ENCODE assay signal across 14 cellular contexts in the genomic region with DNA sequence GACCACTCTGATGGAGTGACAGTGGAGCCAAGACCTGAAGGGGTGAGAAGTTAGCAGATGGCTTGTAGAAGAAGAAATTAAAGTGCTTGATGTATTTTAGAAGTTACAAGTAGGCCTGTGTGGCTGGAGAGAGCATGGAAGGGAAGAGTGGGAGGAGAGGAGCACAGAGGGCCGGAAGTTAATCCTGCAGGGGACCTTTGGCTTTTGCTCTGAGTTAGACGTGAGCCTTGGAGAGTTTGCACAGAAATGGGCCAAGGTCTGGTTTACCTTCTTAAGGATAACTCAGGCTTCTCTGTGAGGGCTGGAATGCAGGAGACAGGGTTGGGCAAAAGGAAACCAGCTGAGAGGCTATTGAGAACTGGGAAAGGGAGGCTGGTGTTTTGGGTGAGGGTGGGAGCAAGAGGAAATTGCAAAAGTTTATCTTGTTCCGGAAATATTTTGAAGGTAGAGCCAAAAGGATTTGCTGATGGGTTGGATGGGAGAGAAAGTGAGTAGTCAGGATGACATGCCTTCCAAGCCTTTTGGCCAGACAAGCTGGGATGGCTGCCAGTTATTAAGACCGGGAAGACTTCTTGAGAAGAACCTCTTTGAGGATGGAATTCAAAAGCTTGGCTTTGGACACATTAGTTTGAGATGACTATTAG. TPM values are rescaled to one million over a fixed set of nuclear protein-coding genes. Genes with fewer than 3 reads are reported as not detected.
DNase-seq lines count a peak whose midpoint lies in the region; TF ChIP-seq lines count a peak whose summit lies in the region.
"Had no signal": no experiment of that assay in that cellular context is flagged by ENCODE, and none has a peak within 500 bp of the region (broad histone marks: within the 10 kb centered on the region; RNA-seq: fewer than 3 reads in every experiment).

No MANE protein-coding gene starts in this region.

- H3K27ac Mint-ChIP-seq in endothelial cell (ENCODE audit: unreplicated experiment) = peak overlapping the region; percentile 3
- H3K27ac Mint-ChIP-seq in activated naive CD4-positive, alpha-beta T cell treated with anti-CD3 and anti-CD28 coated beads for 36 hours = no peak overlapping the region
- H3K27ac Mint-ChIP-seq: activated naive CD8-positive, alpha-beta T cell treated with anti-CD3 and anti-CD28 coated beads, Interleukin-2, amount 10 ng/mL, durations not matched to agents 7 days and 5 days had no signal

- H3K9me3 ChIP-seq in MG63 = no peaks in the 10 kb centered on the region
- no peaks in the 10 kb centered on the region for H3K9me3 ChIP-seq in vagina

- no peaks in the 10 kb centered on the region for H3K9me3 Mint-ChIP-seq in endothelial cell (ENCODE audit: unreplicated experiment)
- no peaks in the 10 kb centered on the region for H3K9me3 Mint-ChIP-seq in activated naive CD4-positive, alpha-beta T cell treated with anti-CD3 and anti-CD28 coated beads for 36 hours
- H3K9me3 Mint-ChIP-seq: activated naive CD8-positive, alpha-beta T cell treated with anti-CD3 and anti-CD28 coated beads, Interleukin-2, amount 10 ng/mL, durations not matched to agents 7 days and 5 days had no signal

- H3K27me3 ChIP-seq in MG63 (no peaks in the 10 kb centered on the region), vagina (no peaks in the 10 kb centered on the region)

- CTCF ChIA-PET in activated naive CD4-positive, alpha-beta T cell treated with anti-CD3 and anti-CD28 coated beads for 36 hours (lab: Charles Lee) = interaction anchor here (0.8 kb wide), 1 partner anchor 27 kb away, joined by 3 read pairs; no protein-coding TSS in a partner anchor

- no peak overlapping the region for H3K4me3 ChIP-seq in MG63
- H3K4me3 ChIP-seq in vagina = no peak overlapping the region

- peaks cover 25% of the 10 kb centered on the region for H3K4me1 Mint-ChIP-seq in endothelial cell (ENCODE audit: unreplicated experiment)
- H3K4me1 Mint-ChIP-seq in activated naive CD4-positive, alpha-beta T cell treated with anti-CD3 and anti-CD28 coated beads for 36 hours (ENCODE audit: low read depth) = no peaks in the 10 kb centered on the region
- H3K4me1 Mint-ChIP-seq: activated naive CD8-positive, alpha-beta T cell treated with anti-CD3 and anti-CD28 coated beads, Interleukin-2, amount 10 ng/mL, durations not matched to agents 7 days and 5 days had no signal

- no peak overlapping the region for H3K27ac ChIP-seq in vagina

- no peaks in the 10 kb centered on the region for H3K36me3 Mint-ChIP-seq in endothelial cell (ENCODE audit: low read depth, unreplicated experiment)
- H3K36me3 Mint-ChIP-seq in activated naive CD4-positive, alpha-beta T cell treated with anti-CD3 and anti-CD28 coated beads for 36 hours (ENCODE audit: low read depth) = no peaks in the 10 kb centered on the region
- H3K36me3 Mint-ChIP-seq: activated naive CD8-positive, alpha-beta T cell treated with anti-CD3 and anti-CD28 coated beads, Interleukin-2, amount 10 ng/mL, durations not matched to agents 7 days and 5 days had no signal

- TF ChIP-seq CTCF in AG09319 (IDR thresholded peaks at IDR 0.05; ENCODE audit: low read depth, low read length) (no peak), endothelial cell (IDR thresholded peaks at IDR 0.05; ENCODE audit: unreplicated experiment) (no peak), vagina (IDR thresholded peaks at IDR 0.05) (no peak)

- DNase-seq in AG09319 (ENCODE audit: extremely low read depth, low read depth) (peak; percentile 40), MG63 (peak; percentile 88), endothelial cell (ENCODE audit: low spot score) (no peak), iris pigment epithelial cell (ENCODE audit: low read depth) (peak; percentile 86), hippocampal formation (lab: John Stamatoyannopoulos, UW) (no peak), islet precursor cell (no peak), vagina (ENCODE audit: extremely low spot score in 2 of 2) (no peak)
- DNase-seq in activated naive CD4-positive, alpha-beta T cell treated with anti-CD3 and anti-CD28 coated beads for 36 hours = no peak
- DNase-seq: activated naive CD8-positive, alpha-beta T cell treated with anti-CD3 and anti-CD28 coated beads, Interleukin-2, amount 10 ng/mL, durations not matched to agents 7 days and 5 days; C1 segment of cervical spinal cord; midbrain; NCI-H1105 treated with DMSO at 0.1 percent for 48 hours; NCI-H524 treated with DMSO at 0.1 percent for 48 hours had no signal

- no peaks in the 10 kb centered on the region for H3K36me3 ChIP-seq in MG63
- no peaks in the 10 kb centered on the region for H3K36me3 ChIP-seq in vagina

- H3K27me3 Mint-ChIP-seq in endothelial cell (ENCODE audit: unreplicated experiment) = peaks cover 4% of the 10 kb centered on the region
- H3K27me3 Mint-ChIP-seq in activated naive CD4-positive, alpha-beta T cell treated with anti-CD3 and anti-CD28 coated beads for 36 hours (ENCODE audit: low read depth) = no peaks in the 10 kb centered on the region

- no peaks in the 10 kb centered on the region for H3K4me1 ChIP-seq in vagina

- H3K4me3 Mint-ChIP-seq in endothelial cell (ENCODE audit: unreplicated experiment) = peak overlapping the region; percentile 2
- H3K4me3 Mint-ChIP-seq in activated naive CD4-positive, alpha-beta T cell treated with anti-CD3 and anti-CD28 coated beads for 36 hours = no peak overlapping the region
- H3K4me3 Mint-ChIP-seq: activated naive CD8-positive, alpha-beta T cell treated with anti-CD3 and anti-CD28 coated beads, Interleukin-2, amount 10 ng/mL, durations not matched to agents 7 days and 5 days had no signal

- intact Hi-C loops in activated naive CD4-positive, alpha-beta T cell treated with anti-CD3 and anti-CD28 coated beads for 36 hours (cut with micrococcal nuclease) = no loop called here
- intact Hi-C loops in vagina (cut with DNase I) = no loop called here

- TF ChIP-seq POLR2A in vagina (IDR thresholded peaks at IDR 0.05) = no peak

RNA-seq across cellular contexts. Expression of gene F2RL1, which starts 17.5 kb away (rescaled TPM):
- total RNA-seq in MG63 (2014; rRNA removed; shearing (Covaris generic); ENCODE audit: low replicate concordance) = 1.2 TPM in 2 replicates
- total RNA-seq in endothelial cell (ENCODE audit: unreplicated experiment) (141 TPM), vagina (6.6 TPM)
- total RNA-seq in activated naive CD4-positive, alpha-beta T cell treated with anti-CD3 and anti-CD28 coated beads for 36 hours = 1 to 10 TPM; 2.9 to 3.0 TPM

RNA-seq across cellular contexts. Expression of gene S100Z, which starts 48.5 kb away (rescaled TPM):
- not detected in 2 replicates for total RNA-seq in MG63 (2014; rRNA removed; shearing (Covaris generic); ENCODE audit: low replicate concordance)
- total RNA-seq in endothelial cell (ENCODE audit: unreplicated experiment) (0.38 TPM), vagina (not detected)
- total RNA-seq in activated naive CD4-positive, alpha-beta T cell treated with anti-CD3 and anti-CD28 coated beads for 36 hours = 1 to 10 TPM in 1 of 2 experiments, under 1 TPM in 1; 0.81 to 1.1 TPM
- total RNA-seq: pulmonary artery endothelial cell had no signal

Comparison
In these comparisons a context has a peak if more than half of its experiments do, and no peak if none do; other contexts are left out.
1. DNase-seq: peak in AG09319 (single experiment), MG63 (single experiment) and iris pigment epithelial cell (single experiment); none in endothelial cell (single experiment), activated naive CD4-positive, alpha-beta T cell treated with anti-CD3 and anti-CD28 coated beads for 36 hours (single experiment), hippocampal formation (0 of 2), islet precursor cell (single experiment) and vagina (0 of 2).
2. RNA of gene F2RL1, which starts 17.5 kb away (total RNA-seq): 141 TPM in endothelial cell (single experiment); 6.6 TPM in vagina (single experiment), 2.9 to 3.0 TPM in activated naive CD4-positive, alpha-beta T cell treated with anti-CD3 and anti-CD28 coated beads for 36 hours and 1.2 TPM in MG63; every median in the first group is over 10 times any median in the second.